ENCODE assay signal across 11 cellular contexts in genomic region chr9:89536145-89536574, GRCh38. TPM values are rescaled to one million over a fixed set of nuclear protein-coding genes. Genes with fewer than 3 reads are reported as not detected.
DNase-seq lines count a peak whose midpoint lies in the region; ATAC-seq and TF ChIP-seq lines count a peak whose summit lies in the region.
"Had no signal": no experiment of that assay in that cellular context is flagged by ENCODE, and none has a peak within 500 bp of the region (broad histone marks: within the 10 kb centered on the region; RNA-seq: fewer than 3 reads in every experiment).

No MANE protein-coding gene starts in this region.

- H3K27me3 Mint-ChIP-seq in activated CD4-positive, alpha-beta T cell treated with anti-CD3 and anti-CD28 coated beads, Interleukin-2, amount 10 ng/mL, durations not matched to agents 24 days and 14 days, result no peaks in the 10 kb centered on the region
- H3K27me3 Mint-ChIP-seq in T-helper 17 cell, result no peaks in the 10 kb centered on the region

- no peaks in the 10 kb centered on the region for H3K27me3 ChIP-seq in thyroid gland
- H3K27me3 ChIP-seq: SJSA1 had no signal

- no peak for TF ChIP-seq CTCF in thyroid gland (IDR thresholded peaks at IDR 0.05)

- H3K4me3 Mint-ChIP-seq in activated CD4-positive, alpha-beta T cell treated with anti-CD3 and anti-CD28 coated beads, Interleukin-2, amount 10 ng/mL, durations not matched to agents 24 days and 14 days, result peak overlapping the region; percentile 73
- H3K4me3 Mint-ChIP-seq in T-helper 17 cell, result peak overlapping the region; percentile 84
- peak overlapping the region; percentile 41 for H3K4me3 Mint-ChIP-seq in stimulated activated effector memory CD8-positive, alpha-beta T cell treated with anti-CD3 and anti-CD28 coated beads, Interleukin-12 subunit alpha, Interleukin-12 subunit beta, amount 100 ng/mL, for 72 hours

- H3K36me3 Mint-ChIP-seq in activated CD4-positive, alpha-beta T cell treated with anti-CD3 and anti-CD28 coated beads, Interleukin-2, amount 10 ng/mL, durations not matched to agents 24 days and 14 days (ENCODE audit: low read depth), result no peaks in the 10 kb centered on the region
- H3K36me3 Mint-ChIP-seq in T-helper 17 cell (ENCODE audit: low read depth), result no peaks in the 10 kb centered on the region
- H3K36me3 Mint-ChIP-seq in stimulated activated effector memory CD8-positive, alpha-beta T cell treated with anti-CD3 and anti-CD28 coated beads, Interleukin-12 subunit alpha, Interleukin-12 subunit beta, amount 100 ng/mL, for 72 hours, result peaks cover under 1% of the 10 kb centered on the region

- no peaks in the 10 kb centered on the region for H3K9me3 Mint-ChIP-seq in activated CD4-positive, alpha-beta T cell treated with anti-CD3 and anti-CD28 coated beads, Interleukin-2, amount 10 ng/mL, durations not matched to agents 24 days and 14 days
- no peaks in the 10 kb centered on the region for H3K9me3 Mint-ChIP-seq in stimulated activated effector memory CD8-positive, alpha-beta T cell treated with anti-CD3 and anti-CD28 coated beads, Interleukin-12 subunit alpha, Interleukin-12 subunit beta, amount 100 ng/mL, for 72 hours

- peaks cover 80% of the 10 kb centered on the region for H3K4me1 Mint-ChIP-seq in activated CD4-positive, alpha-beta T cell treated with anti-CD3 and anti-CD28 coated beads, Interleukin-2, amount 10 ng/mL, durations not matched to agents 24 days and 14 days
- H3K4me1 Mint-ChIP-seq in T-helper 17 cell, result peaks cover 69% of the 10 kb centered on the region
- H3K4me1 Mint-ChIP-seq in stimulated activated effector memory CD8-positive, alpha-beta T cell treated with anti-CD3 and anti-CD28 coated beads, Interleukin-12 subunit alpha, Interleukin-12 subunit beta, amount 100 ng/mL, for 72 hours, result peaks cover 92% of the 10 kb centered on the region

- H3K4me1 ChIP-seq in thyroid gland, result no peaks in the 10 kb centered on the region
- H3K4me1 ChIP-seq: psoas muscle, SJSA1 had no signal

- H3K27ac Mint-ChIP-seq in activated CD4-positive, alpha-beta T cell treated with anti-CD3 and anti-CD28 coated beads, Interleukin-2, amount 10 ng/mL, durations not matched to agents 24 days and 14 days, result peak overlapping the region; percentile 90
- H3K27ac Mint-ChIP-seq in T-helper 17 cell, result peak overlapping the region; percentile 77
- H3K27ac Mint-ChIP-seq in stimulated activated effector memory CD8-positive, alpha-beta T cell treated with anti-CD3 and anti-CD28 coated beads, Interleukin-12 subunit alpha, Interleukin-12 subunit beta, amount 100 ng/mL, for 72 hours, result peak overlapping the region; percentile 94

- no peak overlapping the region for H3K4me3 ChIP-seq in thyroid gland (replicated peaks in 1 of 3)
- H3K4me3 ChIP-seq: psoas muscle, SJSA1 had no signal

- H3K36me3 ChIP-seq in thyroid gland, result no peaks in the 10 kb centered on the region
- H3K36me3 ChIP-seq: SJSA1 had no signal

- no peak overlapping the region for H3K27ac ChIP-seq in thyroid gland
- H3K27ac ChIP-seq: psoas muscle, SJSA1 had no signal

- TF ChIP-seq POLR2A in thyroid gland (IDR thresholded peaks at IDR 0.05), result no peak

- intact Hi-C loops in activated CD4-positive, alpha-beta T cell treated with anti-CD3 and anti-CD28 coated beads, Interleukin-2, amount 10 ng/mL, durations not matched to agents 24 days and 14 days (cut with micrococcal nuclease), result loop anchor here (1.0 to 2.0 kb wide), 5 partner anchors 14 to 114 kb away; partner anchors contain the start of gene SEMA4D
- intact Hi-C loops in thyroid gland (cut with DNase I), result no loop called here

- DNase-seq in activated CD4-positive, alpha-beta T cell treated with anti-CD3 and anti-CD28 coated beads, Interleukin-2, amount 10 ng/mL, durations not matched to agents 24 days and 14 days, result peak; percentile 83
- DNase-seq in activated CD4-positive, alpha-beta T cell treated with anti-CD3 and anti-CD28 coated beads for 48 hours, result no peak
- DNase-seq in T-helper 17 cell (no peak), thyroid gland (no peak), NCI-H1092 (lab: John Stamatoyannopoulos, UW) (no peak), NCI-H2196 (lab: John Stamatoyannopoulos, UW; ENCODE audit: unreplicated experiment) (no peak)
- DNase-seq in stimulated activated effector memory CD8-positive, alpha-beta T cell treated with anti-CD3 and anti-CD28 coated beads, Interleukin-12 subunit alpha, Interleukin-12 subunit beta, amount 100 ng/mL, for 72 hours (ENCODE audit: low spot score in 2 of 2), result peak in 1 of 2 donors; percentile 70
- DNase-seq: psoas muscle had no signal

- ATAC-seq in HG02678 (IDR thresholded peaks at IDR 0.05; ENCODE audit: unreplicated experiment) (peak; percentile 56), T-helper 17 cell (peak; percentile 75)
- ATAC-seq in stimulated activated effector memory CD8-positive, alpha-beta T cell treated with anti-CD3 and anti-CD28 coated beads, Interleukin-12 subunit alpha, Interleukin-12 subunit beta, amount 100 ng/mL, for 72 hours, result peak; percentile 78
- ATAC-seq: esophagus mucosa, psoas muscle had no signal

- H3K9me3 ChIP-seq in T-helper 17 cell (ENCODE audit: control insufficient read depth, low read length, poor library complexity, severe bottlenecking) (no peaks in the 10 kb centered on the region), thyroid gland (no peaks in the 10 kb centered on the region)
- H3K9me3 ChIP-seq: psoas muscle, SJSA1 had no signal

- 78 to 80% methylated on average over 5 of the region's 5 CpGs for WGBS in thyroid gland, 2 donors

RNA-seq across cellular contexts. Expression of gene SEMA4D, which starts 38.2 kb away (rescaled TPM):
- 368 and 370 TPM in 2 replicates for total RNA-seq in activated CD4-positive, alpha-beta T cell treated with anti-CD3 and anti-CD28 coated beads, Interleukin-2, amount 10 ng/mL, durations not matched to agents 24 days and 14 days
- 100 to 1,000 TPM; 250 to 312 TPM for total RNA-seq in T-helper 17 cell
- 10 to 100 TPM; 19.9 to 29.6 (median 28.9) TPM for total RNA-seq in thyroid gland

Comparison
In these comparisons a context has a peak if more than half of its experiments do, and no peak if none do; other contexts are left out.
1. RNA of gene SEMA4D, which starts 38.2 kb away (total RNA-seq): 368 to 370 TPM in activated CD4-positive, alpha-beta T cell treated with anti-CD3 and anti-CD28 coated beads, Interleukin-2, amount 10 ng/mL, durations not matched to agents 24 days and 14 days and 250 to 312 TPM in T-helper 17 cell; 19.9 to 29.6 TPM in thyroid gland; every median in the first group is over 4 times any median in the second.
2. Peak in every context shown above with its lines, with median percentiles within 50 percentile points of each other: H3K27ac Mint-ChIP-seq, H3K4me3 Mint-ChIP-seq and ATAC-seq.